ENCODE assay signal across 14 cellular contexts in genomic region chr1:116397728-116398127, GRCh38.
"Had no signal": no experiment of that assay in that cellular context is flagged by ENCODE, and none has a peak within 500 bp of the region (broad histone marks: within the 10 kb centered on the region; RNA-seq: fewer than 3 reads in every experiment).

No MANE protein-coding gene starts in this region.

- H3K4me3 Mint-ChIP-seq: activated CD8-positive, alpha-beta T cell treated with anti-CD3 and anti-CD28 coated beads, Interleukin-2, amount 10 ng/mL, durations not matched to agents 7 days and 5 days; stimulated activated naive CD8-positive, alpha-beta T cell treated with anti-CD3 and anti-CD28 coated beads, Interleukin-15, amount 100 ng/mL, for 72 hours had no signal

- H3K9me3 Mint-ChIP-seq: activated naive CD4-positive, alpha-beta T cell treated with anti-CD3 and anti-CD28 coated beads, Interleukin-2, amount 50 U/mL, for 72 hours; stimulated activated naive CD8-positive, alpha-beta T cell treated with anti-CD3 and anti-CD28 coated beads, Interleukin-15, amount 100 ng/mL, for 72 hours had no signal

- DNase-seq: activated CD4-positive, alpha-beta T cell treated with anti-CD3 and anti-CD28 coated beads for 4 hours; activated CD8-positive, alpha-beta memory T cell treated with anti-CD3 and anti-CD28 coated beads, Interleukin-2, amount 50 U/mL, for 48 hours; activated CD8-positive, alpha-beta T cell treated with anti-CD3 and anti-CD28 coated beads, Interleukin-2, amount 10 ng/mL, durations not matched to agents 7 days and 5 days; esophagus squamous epithelium; foreskin fibroblast; head of caudate nucleus; pancreas; stimulated activated CD4-positive, alpha-beta T cell treated with anti-CD3 and anti-CD28 coated beads, Interleukin-4, amount 100 ng/mL, for 4 hours; stimulated activated naive CD8-positive, alpha-beta T cell treated with anti-CD3 and anti-CD28 coated beads, Interleukin-15, amount 100 ng/mL, for 72 hours; uterus had no signal

- H3K4me1 ChIP-seq: uterus had no signal

- H3K9me3 ChIP-seq: esophagus squamous epithelium, pancreas, thoracic aorta, uterus had no signal

- H3K27me3 ChIP-seq: esophagus squamous epithelium, pancreas, uterus had no signal

- H3K4me3 ChIP-seq: esophagus squamous epithelium, pancreas, skin epidermis, thoracic aorta, uterus had no signal

- ATAC-seq: activated CD8-positive, alpha-beta T cell treated with anti-CD3 and anti-CD28 coated beads, Interleukin-2, amount 10 ng/mL, durations not matched to agents 7 days and 5 days; activated naive CD4-positive, alpha-beta T cell treated with anti-CD3 and anti-CD28 coated beads, Interleukin-2, amount 50 U/mL, for 72 hours; pancreas; stimulated activated naive CD8-positive, alpha-beta T cell treated with anti-CD3 and anti-CD28 coated beads, Interleukin-15, amount 100 ng/mL, for 72 hours had no signal

- H3K27me3 Mint-ChIP-seq: stimulated activated naive CD8-positive, alpha-beta T cell treated with anti-CD3 and anti-CD28 coated beads, Interleukin-15, amount 100 ng/mL, for 72 hours had no signal

- H3K27ac ChIP-seq: esophagus squamous epithelium, pancreas, skin epidermis, thoracic aorta, uterus, VCaP had no signal

- H3K36me3 ChIP-seq: uterus had no signal

- H3K27ac Mint-ChIP-seq: activated CD8-positive, alpha-beta T cell treated with anti-CD3 and anti-CD28 coated beads, Interleukin-2, amount 10 ng/mL, durations not matched to agents 7 days and 5 days had no signal
